Comparison of ENCODE assay signal across 1 cellular context in the genomic region with DNA sequence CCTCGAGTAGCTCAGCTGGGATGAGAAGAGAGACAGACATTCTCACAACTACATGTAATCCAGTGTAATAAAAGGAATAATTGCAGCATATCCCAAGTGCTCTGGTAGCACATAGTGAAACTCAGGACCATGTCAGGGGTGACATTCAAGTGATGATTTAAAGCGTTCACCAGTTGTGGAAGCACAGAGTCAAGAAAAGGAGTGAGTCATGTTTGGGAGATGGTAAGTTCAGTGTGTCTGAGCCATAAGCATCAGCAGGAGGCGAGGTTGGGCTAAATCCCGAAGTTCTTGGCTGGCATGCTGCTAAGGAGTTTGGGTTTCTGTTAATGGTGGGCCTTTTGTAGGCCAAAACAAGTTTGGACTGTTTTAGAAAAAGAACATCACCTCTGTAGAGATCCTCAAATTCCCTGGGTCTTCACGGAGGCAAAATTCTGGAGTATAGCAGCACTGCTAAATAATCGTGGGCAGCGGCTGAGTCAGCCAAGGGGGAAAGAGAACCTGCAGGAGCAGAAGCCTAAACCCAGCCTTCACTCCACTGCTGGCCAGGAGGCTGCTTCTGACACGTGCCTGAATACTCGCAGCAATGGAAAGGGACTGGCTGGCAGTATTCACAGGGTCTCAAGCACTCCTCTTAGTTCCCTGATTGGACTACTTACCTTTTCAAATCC.
TF ChIP-seq lines count a peak whose summit lies in the region.

No MANE protein-coding gene starts in this region.

TF ChIP-seq in GM23338, 12 proteins besides CTCF, POLR2A, EP300 and RAD21 (continued from another document):
- TF ChIP-seq, protein P1, sequence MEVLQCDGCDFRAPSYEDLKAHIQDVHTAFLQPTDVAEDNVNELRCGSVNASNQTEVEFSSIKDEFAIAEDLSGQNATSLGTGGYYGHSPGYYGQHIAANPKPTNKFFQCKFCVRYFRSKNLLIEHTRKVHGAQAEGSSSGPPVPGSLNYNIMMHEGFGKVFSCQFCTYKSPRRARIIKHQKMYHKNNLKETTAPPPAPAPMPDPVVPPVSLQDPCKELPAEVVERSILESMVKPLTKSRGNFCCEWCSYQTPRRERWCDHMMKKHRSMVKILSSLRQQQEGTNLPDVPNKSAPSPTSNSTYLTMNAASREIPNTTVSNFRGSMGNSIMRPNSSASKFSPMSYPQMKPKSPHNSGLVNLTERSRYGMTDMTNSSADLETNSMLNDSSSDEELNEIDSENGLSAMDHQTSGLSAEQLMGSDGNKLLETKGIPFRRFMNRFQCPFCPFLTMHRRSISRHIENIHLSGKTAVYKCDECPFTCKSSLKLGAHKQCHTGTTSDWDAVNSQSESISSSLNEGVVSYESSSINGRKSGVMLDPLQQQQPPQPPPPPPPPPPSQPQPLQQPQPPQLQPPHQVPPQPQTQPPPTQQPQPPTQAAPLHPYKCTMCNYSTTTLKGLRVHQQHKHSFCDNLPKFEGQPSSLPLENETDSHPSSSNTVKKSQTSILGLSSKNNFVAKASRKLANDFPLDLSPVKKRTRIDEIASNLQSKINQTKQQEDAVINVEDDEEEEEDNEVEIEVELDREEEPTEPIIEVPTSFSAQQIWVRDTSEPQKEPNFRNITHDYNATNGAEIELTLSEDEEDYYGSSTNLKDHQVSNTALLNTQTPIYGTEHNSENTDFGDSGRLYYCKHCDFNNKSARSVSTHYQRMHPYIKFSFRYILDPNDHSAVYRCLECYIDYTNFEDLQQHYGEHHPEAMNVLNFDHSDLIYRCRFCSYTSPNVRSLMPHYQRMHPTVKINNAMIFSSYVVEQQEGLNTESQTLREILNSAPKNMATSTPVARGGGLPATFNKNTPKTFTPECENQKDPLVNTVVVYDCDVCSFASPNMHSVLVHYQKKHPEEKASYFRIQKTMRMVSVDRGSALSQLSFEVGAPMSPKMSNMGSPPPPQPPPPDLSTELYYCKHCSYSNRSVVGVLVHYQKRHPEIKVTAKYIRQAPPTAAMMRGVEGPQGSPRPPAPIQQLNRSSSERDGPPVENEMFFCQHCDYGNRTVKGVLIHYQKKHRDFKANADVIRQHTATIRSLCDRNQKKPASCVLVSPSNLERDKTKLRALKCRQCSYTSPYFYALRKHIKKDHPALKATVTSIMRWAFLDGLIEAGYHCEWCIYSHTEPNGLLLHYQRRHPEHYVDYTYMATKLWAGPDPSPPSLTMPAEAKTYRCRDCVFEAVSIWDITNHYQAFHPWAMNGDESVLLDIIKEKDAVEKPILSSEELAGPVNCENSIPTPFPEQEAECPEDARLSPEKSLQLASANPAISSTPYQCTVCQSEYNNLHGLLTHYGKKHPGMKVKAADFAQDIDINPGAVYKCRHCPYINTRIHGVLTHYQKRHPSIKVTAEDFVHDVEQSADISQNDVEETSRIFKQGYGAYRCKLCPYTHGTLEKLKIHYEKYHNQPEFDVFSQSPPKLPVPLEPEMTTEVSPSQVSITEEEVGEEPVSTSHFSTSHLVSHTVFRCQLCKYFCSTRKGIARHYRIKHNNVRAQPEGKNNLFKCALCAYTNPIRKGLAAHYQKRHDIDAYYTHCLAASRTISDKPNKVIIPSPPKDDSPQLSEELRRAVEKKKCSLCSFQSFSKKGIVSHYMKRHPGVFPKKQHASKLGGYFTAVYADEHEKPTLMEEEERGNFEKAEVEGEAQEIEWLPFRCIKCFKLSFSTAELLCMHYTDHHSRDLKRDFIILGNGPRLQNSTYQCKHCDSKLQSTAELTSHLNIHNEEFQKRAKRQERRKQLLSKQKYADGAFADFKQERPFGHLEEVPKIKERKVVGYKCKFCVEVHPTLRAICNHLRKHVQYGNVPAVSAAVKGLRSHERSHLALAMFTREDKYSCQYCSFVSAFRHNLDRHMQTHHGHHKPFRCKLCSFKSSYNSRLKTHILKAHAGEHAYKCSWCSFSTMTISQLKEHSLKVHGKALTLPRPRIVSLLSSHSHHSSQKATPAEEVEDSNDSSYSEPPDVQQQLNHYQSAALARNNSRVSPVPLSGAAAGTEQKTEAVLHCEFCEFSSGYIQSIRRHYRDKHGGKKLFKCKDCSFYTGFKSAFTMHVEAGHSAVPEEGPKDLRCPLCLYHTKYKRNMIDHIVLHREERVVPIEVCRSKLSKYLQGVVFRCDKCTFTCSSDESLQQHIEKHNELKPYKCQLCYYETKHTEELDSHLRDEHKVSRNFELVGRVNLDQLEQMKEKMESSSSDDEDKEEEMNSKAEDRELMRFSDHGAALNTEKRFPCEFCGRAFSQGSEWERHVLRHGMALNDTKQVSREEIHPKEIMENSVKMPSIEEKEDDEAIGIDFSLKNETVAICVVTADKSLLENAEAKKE (CRISPR knock-in tag; IDR thresholded peaks at IDR 0.05) = no peak
- TF ChIP-seq, protein P2, sequence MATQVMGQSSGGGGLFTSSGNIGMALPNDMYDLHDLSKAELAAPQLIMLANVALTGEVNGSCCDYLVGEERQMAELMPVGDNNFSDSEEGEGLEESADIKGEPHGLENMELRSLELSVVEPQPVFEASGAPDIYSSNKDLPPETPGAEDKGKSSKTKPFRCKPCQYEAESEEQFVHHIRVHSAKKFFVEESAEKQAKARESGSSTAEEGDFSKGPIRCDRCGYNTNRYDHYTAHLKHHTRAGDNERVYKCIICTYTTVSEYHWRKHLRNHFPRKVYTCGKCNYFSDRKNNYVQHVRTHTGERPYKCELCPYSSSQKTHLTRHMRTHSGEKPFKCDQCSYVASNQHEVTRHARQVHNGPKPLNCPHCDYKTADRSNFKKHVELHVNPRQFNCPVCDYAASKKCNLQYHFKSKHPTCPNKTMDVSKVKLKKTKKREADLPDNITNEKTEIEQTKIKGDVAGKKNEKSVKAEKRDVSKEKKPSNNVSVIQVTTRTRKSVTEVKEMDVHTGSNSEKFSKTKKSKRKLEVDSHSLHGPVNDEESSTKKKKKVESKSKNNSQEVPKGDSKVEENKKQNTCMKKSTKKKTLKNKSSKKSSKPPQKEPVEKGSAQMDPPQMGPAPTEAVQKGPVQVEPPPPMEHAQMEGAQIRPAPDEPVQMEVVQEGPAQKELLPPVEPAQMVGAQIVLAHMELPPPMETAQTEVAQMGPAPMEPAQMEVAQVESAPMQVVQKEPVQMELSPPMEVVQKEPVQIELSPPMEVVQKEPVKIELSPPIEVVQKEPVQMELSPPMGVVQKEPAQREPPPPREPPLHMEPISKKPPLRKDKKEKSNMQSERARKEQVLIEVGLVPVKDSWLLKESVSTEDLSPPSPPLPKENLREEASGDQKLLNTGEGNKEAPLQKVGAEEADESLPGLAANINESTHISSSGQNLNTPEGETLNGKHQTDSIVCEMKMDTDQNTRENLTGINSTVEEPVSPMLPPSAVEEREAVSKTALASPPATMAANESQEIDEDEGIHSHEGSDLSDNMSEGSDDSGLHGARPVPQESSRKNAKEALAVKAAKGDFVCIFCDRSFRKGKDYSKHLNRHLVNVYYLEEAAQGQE (IDR thresholded peaks at IDR 0.05; ENCODE audit: unreplicated experiment) = no peak
- TF ChIP-seq POLR2AphosphoS5 (IDR thresholded peaks at IDR 0.05; ENCODE audit: low read depth) (no peak), ZNF331 (CRISPR knock-in tag; IDR thresholded peaks at IDR 0.05; ENCODE audit: low read depth) (no peak), EZH2 (IDR thresholded peaks at IDR 0.05; ENCODE audit: low read depth, unreplicated experiment) (no peak), CREB1 (CRISPR knock-in tag; IDR thresholded peaks at IDR 0.05; ENCODE audit: low read depth) (no peak), NANOG (IDR thresholded peaks at IDR 0.05; ENCODE audit: borderline replicate concordance) (no peak), JUNB (IDR thresholded peaks at IDR 0.05; ENCODE audit: unreplicated experiment) (no peak)
- TF ChIP-seq, protein P3, sequence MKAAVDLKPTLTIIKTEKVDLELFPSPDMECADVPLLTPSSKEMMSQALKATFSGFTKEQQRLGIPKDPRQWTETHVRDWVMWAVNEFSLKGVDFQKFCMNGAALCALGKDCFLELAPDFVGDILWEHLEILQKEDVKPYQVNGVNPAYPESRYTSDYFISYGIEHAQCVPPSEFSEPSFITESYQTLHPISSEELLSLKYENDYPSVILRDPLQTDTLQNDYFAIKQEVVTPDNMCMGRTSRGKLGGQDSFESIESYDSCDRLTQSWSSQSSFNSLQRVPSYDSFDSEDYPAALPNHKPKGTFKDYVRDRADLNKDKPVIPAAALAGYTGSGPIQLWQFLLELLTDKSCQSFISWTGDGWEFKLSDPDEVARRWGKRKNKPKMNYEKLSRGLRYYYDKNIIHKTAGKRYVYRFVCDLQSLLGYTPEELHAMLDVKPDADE (IDR thresholded peaks at IDR 0.05) = no peak
TF ChIP-seq in GM23338: peak in this region for 0.
